Comparison of ENCODE assay signal across 21 cellular contexts in genomic region chr7:98621573-98622482, GRCh38. TPM values are rescaled to one million over a fixed set of nuclear protein-coding genes. Genes with fewer than 3 reads are reported as not detected.
"Had no signal": no experiment of that assay in that cellular context is flagged by ENCODE, and none has a peak within 500 bp of the region (broad histone marks: within the 10 kb centered on the region; RNA-seq: fewer than 3 reads in every experiment).

No MANE protein-coding gene starts in this region.

- H3K27ac Mint-ChIP-seq: activated CD4-positive, alpha-beta memory T cell treated with anti-CD3 and anti-CD28 coated beads, Interleukin-2, amount 10 ng/mL, durations not matched to agents 7 days and 5 days; activated naive CD8-positive, alpha-beta T cell treated with anti-CD3 and anti-CD28 coated beads for 36 hours; activated T-helper 17 cell treated with anti-CD3 and anti-CD28 coated beads, Interleukin-2, amount 50 U/mL, for 72 hours; mesothelial cell of epicardium; nephron; stimulated activated naive CD8-positive, alpha-beta T cell treated with anti-CD3 and anti-CD28 coated beads, Interleukin-15, amount 100 ng/mL, for 72 hours had no signal

- DNase-seq: activated CD4-positive, alpha-beta memory T cell treated with anti-CD3 and anti-CD28 coated beads, Interleukin-2, amount 10 ng/mL, durations not matched to agents 7 days and 5 days; activated CD4-positive, alpha-beta T cell treated with anti-CD3 and anti-CD28 coated beads for 48 hours; activated CD4-positive, CD25-positive, alpha-beta regulatory T cell; activated naive CD4-positive, alpha-beta T cell; activated naive CD8-positive, alpha-beta T cell treated with anti-CD3 and anti-CD28 coated beads for 36 hours; activated T-cell treated with anti-CD3 and anti-CD28 coated beads, Interleukin-2, amount 50 U/mL, for 1 hour; amygdala; caudate nucleus; foreskin fibroblast; hypothalamus; occipital lobe; posterior cingulate gyrus; stimulated activated CD4-positive, alpha-beta T cell treated with anti-CD3 and anti-CD28 coated beads, Interleukin-12 subunit alpha, Interleukin-12 subunit beta, amount 100 ng/mL, for 4 hours; stimulated activated naive CD8-positive, alpha-beta T cell treated with anti-CD3 and anti-CD28 coated beads, Interleukin-15, amount 100 ng/mL, for 72 hours; T-helper 1 cell; T-helper 9 cell; trophoblast cell had no signal

- H3K4me1 Mint-ChIP-seq: activated CD4-positive, alpha-beta memory T cell treated with anti-CD3 and anti-CD28 coated beads, Interleukin-2, amount 10 ng/mL, durations not matched to agents 7 days and 5 days; activated T-helper 17 cell treated with anti-CD3 and anti-CD28 coated beads, Interleukin-2, amount 50 U/mL, for 72 hours; mesothelial cell of epicardium had no signal

- H3K27ac ChIP-seq: epithelial cell of prostate had no signal

- H3K4me3 Mint-ChIP-seq: activated CD4-positive, alpha-beta memory T cell treated with anti-CD3 and anti-CD28 coated beads, Interleukin-2, amount 10 ng/mL, durations not matched to agents 7 days and 5 days; activated naive CD8-positive, alpha-beta T cell treated with anti-CD3 and anti-CD28 coated beads for 36 hours; activated T-helper 17 cell treated with anti-CD3 and anti-CD28 coated beads, Interleukin-2, amount 50 U/mL, for 72 hours; mesothelial cell of epicardium; nephron; stimulated activated naive CD8-positive, alpha-beta T cell treated with anti-CD3 and anti-CD28 coated beads, Interleukin-15, amount 100 ng/mL, for 72 hours had no signal

- H3K36me3 Mint-ChIP-seq: activated naive CD8-positive, alpha-beta T cell treated with anti-CD3 and anti-CD28 coated beads for 36 hours; mesothelial cell of epicardium had no signal

- H3K9me3 Mint-ChIP-seq: activated CD4-positive, alpha-beta memory T cell treated with anti-CD3 and anti-CD28 coated beads, Interleukin-2, amount 10 ng/mL, durations not matched to agents 7 days and 5 days; activated naive CD8-positive, alpha-beta T cell treated with anti-CD3 and anti-CD28 coated beads for 36 hours; activated T-helper 17 cell treated with anti-CD3 and anti-CD28 coated beads, Interleukin-2, amount 50 U/mL, for 72 hours; mesothelial cell of epicardium; nephron; stimulated activated naive CD8-positive, alpha-beta T cell treated with anti-CD3 and anti-CD28 coated beads, Interleukin-15, amount 100 ng/mL, for 72 hours had no signal

RNA-seq across cellular contexts. Expression of gene NPTX2, which starts 4.7 kb away (rescaled TPM):
- total RNA-seq: activated CD4-positive, alpha-beta memory T cell treated with anti-CD3 and anti-CD28 coated beads, Interleukin-2, amount 10 ng/mL, durations not matched to agents 7 days and 5 days; activated naive CD8-positive, alpha-beta T cell treated with anti-CD3 and anti-CD28 coated beads for 36 hours; activated T-helper 17 cell treated with anti-CD3 and anti-CD28 coated beads, Interleukin-2, amount 50 U/mL, for 72 hours had no signal
